Comparison of ENCODE assay signal across 15 cellular contexts in genomic region chr3:170228093-170228766, GRCh38. TPM values are rescaled to one million over a fixed set of nuclear protein-coding genes. Genes with fewer than 3 reads are reported as not detected.
DNase-seq lines count a peak whose midpoint lies in the region; ATAC-seq, FAIRE-seq and TF ChIP-seq lines count a peak whose summit lies in the region.
"Had no signal": no experiment of that assay in that cellular context is flagged by ENCODE, and none has a peak within 500 bp of the region (broad histone marks: within the 10 kb centered on the region; RNA-seq: fewer than 3 reads in every experiment).

No MANE protein-coding gene starts in this region.

- H3K4me1 ChIP-seq in skeletal muscle satellite cell (ENCODE audit: control insufficient read depth, insufficient read depth, low read length): peaks cover 26% of the 10 kb centered on the region
- H3K4me1 ChIP-seq in suprapubic skin: peaks cover 10% of the 10 kb centered on the region

- no peaks in the 10 kb centered on the region for H3K27me3 Mint-ChIP-seq in WTC11 (ENCODE audit: low read depth)
- no peaks in the 10 kb centered on the region for H3K27me3 Mint-ChIP-seq in activated naive CD8-positive, alpha-beta T cell treated with anti-CD3 and anti-CD28 coated beads, Interleukin-2, amount 50 U/mL, for 24 hours

- H3K4me3 Mint-ChIP-seq in WTC11: no peak overlapping the region
- H3K4me3 Mint-ChIP-seq in activated naive CD8-positive, alpha-beta T cell treated with anti-CD3 and anti-CD28 coated beads, Interleukin-2, amount 50 U/mL, for 24 hours: no peak overlapping the region
- H3K4me3 Mint-ChIP-seq: CD14-positive monocyte had no signal

- no peak for DNase-seq in H54 (ENCODE audit: insufficient read length, low spot score)
- DNase-seq in WTC11 (ENCODE audit: low spot score): no peak
- DNase-seq in glomerular visceral epithelial cell (ENCODE audit: extremely low spot score): peak; percentile 17
- no peak for DNase-seq in activated naive CD8-positive, alpha-beta T cell treated with anti-CD3 and anti-CD28 coated beads, Interleukin-2, amount 50 U/mL, for 24 hours
- DNase-seq in suprapubic skin (ENCODE audit: low spot score in 2 of 2): no peak
- DNase-seq in substantia nigra (lab: John Stamatoyannopoulos, UW): no peak
- DNase-seq: activated CD4-positive, alpha-beta T cell treated with anti-CD3 and anti-CD28 coated beads, Interleukin-2, amount 50 U/mL, for 48 hours; NCI-H1105; NCI-H510A; stimulated activated CD4-positive, alpha-beta T cell treated with anti-CD3 and anti-CD28 coated beads, Interleukin-1b, Interleukin-23, amount 100 ng/mL, for 48 hours; T-helper 9 cell had no signal

- peak overlapping the region; percentile 42; the same call in 1 of the 2 replicates for H3K27ac Mint-ChIP-seq in WTC11
- H3K27ac Mint-ChIP-seq in activated naive CD8-positive, alpha-beta T cell treated with anti-CD3 and anti-CD28 coated beads, Interleukin-2, amount 50 U/mL, for 24 hours: no peak overlapping the region
- H3K27ac Mint-ChIP-seq: CD14-positive monocyte had no signal

- no peaks in the 10 kb centered on the region for H3K36me3 ChIP-seq in skeletal muscle satellite cell (ENCODE audit: insufficient read depth, low read length)
- no peaks in the 10 kb centered on the region for H3K36me3 ChIP-seq in suprapubic skin

- no peak overlapping the region for H3K4me3 ChIP-seq in skeletal muscle satellite cell (ENCODE audit: low read length)
- H3K4me3 ChIP-seq in suprapubic skin: no peak overlapping the region

- TF ChIP-seq POLR2A in H54 (IDR thresholded peaks at IDR 0.05; ENCODE audit: low read depth, low read length) (no peak), suprapubic skin (IDR thresholded peaks at IDR 0.05) (no peak)

- H3K9me3 ChIP-seq in skeletal muscle satellite cell (replicated peaks; ENCODE audit: low read length): no peaks in the 10 kb centered on the region
- no peaks in the 10 kb centered on the region for H3K9me3 ChIP-seq in suprapubic skin

- FAIRE-seq in H54 (lab: Jason Lieb, UNC): peak; percentile 38
- FAIRE-seq: G401.6, RCC 7860 had no signal

- H3K9ac ChIP-seq in skeletal muscle satellite cell (ENCODE audit: low read depth, low read length): no peak overlapping the region

- POLR2A ChIA-PET in WTC11 (lab: Charles Lee): no interaction called here

- H3K36me3 Mint-ChIP-seq in WTC11: no peaks in the 10 kb centered on the region
- peaks cover 3% of the 10 kb centered on the region for H3K36me3 Mint-ChIP-seq in activated naive CD8-positive, alpha-beta T cell treated with anti-CD3 and anti-CD28 coated beads, Interleukin-2, amount 50 U/mL, for 24 hours (ENCODE audit: low read depth)

- WGBS in suprapubic skin: 54% methylated on average over 2 of the region's 2 CpGs

- H3K4me2 ChIP-seq in skeletal muscle satellite cell (ENCODE audit: low read length): peak overlapping the region; percentile 44

- H3K9me3 Mint-ChIP-seq in WTC11: no peaks in the 10 kb centered on the region
- no peaks in the 10 kb centered on the region for H3K9me3 Mint-ChIP-seq in activated naive CD8-positive, alpha-beta T cell treated with anti-CD3 and anti-CD28 coated beads, Interleukin-2, amount 50 U/mL, for 24 hours
- H3K9me3 Mint-ChIP-seq: CD14-positive monocyte had no signal

- peaks cover 42% of the 10 kb centered on the region for H3K4me1 Mint-ChIP-seq in WTC11
- peaks cover 18% of the 10 kb centered on the region for H3K4me1 Mint-ChIP-seq in activated naive CD8-positive, alpha-beta T cell treated with anti-CD3 and anti-CD28 coated beads, Interleukin-2, amount 50 U/mL, for 24 hours

- no peak for TF ChIP-seq CTCF in WTC11 (IDR thresholded peaks at IDR 0.05)
- TF ChIP-seq CTCF in suprapubic skin (IDR thresholded peaks at IDR 0.05): no peak

- ATAC-seq in WTC11: peak; percentile 34
- no peak for ATAC-seq in activated naive CD8-positive, alpha-beta T cell treated with anti-CD3 and anti-CD28 coated beads, Interleukin-2, amount 50 U/mL, for 24 hours

- no peak for TF ChIP-seq EP300 in suprapubic skin (IDR thresholded peaks at IDR 0.05)

- CTCF ChIA-PET in WTC11 (lab: Charles Lee): interaction anchor here (0.5 kb wide), 1 partner anchor 278 kb away, joined by 5 read pairs; no protein-coding TSS in a partner anchor

- no peaks in the 10 kb centered on the region for H3K27me3 ChIP-seq in skeletal muscle satellite cell (ENCODE audit: control insufficient read depth, insufficient read depth, low read length)
- no peaks in the 10 kb centered on the region for H3K27me3 ChIP-seq in suprapubic skin

- no peak overlapping the region for H3K27ac ChIP-seq in suprapubic skin
- H3K27ac ChIP-seq in substantia nigra (ENCODE audit: low read depth, low read length, poor library complexity, severe bottlenecking): no peak overlapping the region

TF ChIP-seq in WTC11, 78 proteins besides CTCF, POLR2A, EP300 and RAD21:
- TF ChIP-seq ZNF121 (CRISPR knock-in tag; IDR thresholded peaks at IDR 0.05) (peak; percentile 93), PREB (CRISPR knock-in tag; IDR thresholded peaks at IDR 0.05; ENCODE audit: borderline replicate concordance) (no peak), ZNF138 (CRISPR knock-in tag; conservative IDR thresholded peaks at IDR 0.05) (no peak), MXD4 (CRISPR knock-in tag; IDR thresholded peaks at IDR 0.05; ENCODE audit: borderline replicate concordance) (no peak), NFYB (CRISPR knock-in tag; conservative IDR thresholded peaks at IDR 0.05; ENCODE audit: low read depth) (no peak)

RNA-seq across cellular contexts. Expression of gene PRKCI, which starts 6.0 kb away (rescaled TPM):
- total RNA-seq in WTC11 (2021) (79.1 to 90.6 TPM (median 87.4 TPM) in 3 replicates), suprapubic skin (100 to 1,000 TPM in 1 of 4 donors, 10 to 100 TPM in 3; 33.5 to 125 (median 47.7) TPM)
- 25.3 and 36.5 TPM in 2 replicates for total RNA-seq in skeletal muscle satellite cell (2012; rRNA removed)

RNA-seq across cellular contexts. Expression of gene PHC3, which starts 46.7 kb away (rescaled TPM):
- 23.2 to 27.8 TPM (median 26.1 TPM) in 3 replicates for total RNA-seq in WTC11 (2021)
- 18.0 and 20.3 TPM in 2 replicates for total RNA-seq in skeletal muscle satellite cell (2012; rRNA removed)
- total RNA-seq in suprapubic skin: 100 to 1,000 TPM in 1 of 4 donors, 10 to 100 TPM in 3; 37.9 to 106 (median 64.0) TPM
